14 cellular contexts compared by ENCODE assay signal in genomic region chr3:61805510-61806080, GRCh38.
DNase-seq lines count a peak whose midpoint lies in the region; ATAC-seq and TF ChIP-seq lines count a peak whose summit lies in the region.
"Had no signal": no experiment of that assay in that cellular context is flagged by ENCODE, and none has a peak within 500 bp of the region (broad histone marks: within the 10 kb centered on the region; RNA-seq: fewer than 3 reads in every experiment).

No MANE protein-coding gene starts in this region.

- no peak overlapping the region for H2AFZ ChIP-seq in smooth muscle cell (ENCODE audit: low read depth)

- no peaks in the 10 kb centered on the region for H3K27me3 Mint-ChIP-seq in HFFc6 (ENCODE audit: insufficient read depth)
- H3K27me3 Mint-ChIP-seq: activated CD8-positive, alpha-beta memory T cell treated with anti-CD3 and anti-CD28 coated beads, Interleukin-2, amount 10 ng/mL, durations not matched to agents 7 days and 5 days had no signal

- H3K4me1 Mint-ChIP-seq in HFFc6 (ENCODE audit: low read depth), result peaks cover 35% of the 10 kb centered on the region
- H3K4me1 Mint-ChIP-seq: activated CD8-positive, alpha-beta memory T cell treated with anti-CD3 and anti-CD28 coated beads, Interleukin-2, amount 10 ng/mL, durations not matched to agents 7 days and 5 days had no signal

- no peak for TF ChIP-seq POLR2A in stomach (IDR thresholded peaks at IDR 0.05)

- H3K9me3 Mint-ChIP-seq in HFFc6, result no peaks in the 10 kb centered on the region
- H3K9me3 Mint-ChIP-seq: activated naive CD4-positive, alpha-beta T cell treated with anti-CD3 and anti-CD28 coated beads for 36 hours had no signal

- no peak for TF ChIP-seq EP300 in stomach (IDR thresholded peaks at IDR 0.05)

- intact Hi-C loops in stomach (cut with DNase I; ENCODE audit: low total_unique reads), result no loop called here

- no peaks in the 10 kb centered on the region for H3K36me3 Mint-ChIP-seq in HFFc6 (ENCODE audit: low read depth)
- H3K36me3 Mint-ChIP-seq: activated CD8-positive, alpha-beta memory T cell treated with anti-CD3 and anti-CD28 coated beads, Interleukin-2, amount 10 ng/mL, durations not matched to agents 7 days and 5 days had no signal

- H3K27ac ChIP-seq in stomach (peak overlapping the region in 4 of 5 donors; percentile 22 to 63 (median 32)), smooth muscle cell (ENCODE audit: low read depth) (no peak overlapping the region)
- H3K27ac ChIP-seq: BLaER1 had no signal

- peak overlapping the region; percentile 83 for H3K9ac ChIP-seq in adipocyte (ENCODE audit: low read length)
- H3K9ac ChIP-seq in smooth muscle cell (ENCODE audit: low read depth), result no peak overlapping the region
- H3K9ac ChIP-seq: BLaER1 had no signal

- H3K4me3 Mint-ChIP-seq in HFFc6, result no peak overlapping the region
- H3K4me3 Mint-ChIP-seq: activated CD8-positive, alpha-beta memory T cell treated with anti-CD3 and anti-CD28 coated beads, Interleukin-2, amount 10 ng/mL, durations not matched to agents 7 days and 5 days; activated naive CD4-positive, alpha-beta T cell treated with anti-CD3 and anti-CD28 coated beads for 36 hours had no signal

- H3K9me3 ChIP-seq in adipocyte (ENCODE audit: control insufficient read depth, low read length), result no peaks in the 10 kb centered on the region
- H3K9me3 ChIP-seq in stomach, result no peaks in the 10 kb centered on the region
- no peaks in the 10 kb centered on the region for H3K9me3 ChIP-seq in smooth muscle cell (replicated peaks; ENCODE audit: low read depth)
- H3K9me3 ChIP-seq: BLaER1, tibial nerve had no signal

- 65 to 85% (median 82%) methylated on average over 3 of the region's 3 CpGs for WGBS in stomach, 5 donors
- WGBS in smooth muscle cell (ENCODE audit: low lambda C conversion rate), result 87% methylated on average over 3 of the region's 3 CpGs

- peaks cover 67% of the 10 kb centered on the region for H3K4me1 ChIP-seq in adipocyte (ENCODE audit: control insufficient read depth, insufficient read depth, low read length)
- H3K4me1 ChIP-seq in stomach, result peaks cover 23 to 83% (median 54%) of the 10 kb centered on the region in 4 donors
- H3K4me1 ChIP-seq in smooth muscle cell (ENCODE audit: low read depth), result peaks cover 23% of the 10 kb centered on the region

- H3K27me3 ChIP-seq in adipocyte (replicated peaks; ENCODE audit: control insufficient read depth, insufficient read depth, low read length) (no peaks in the 10 kb centered on the region), stomach (no peaks in the 10 kb centered on the region), smooth muscle cell (ENCODE audit: low read depth) (no peaks in the 10 kb centered on the region)
- H3K27me3 ChIP-seq: BLaER1, tibial nerve had no signal

- peaks cover 13% of the 10 kb centered on the region for H3K79me2 ChIP-seq in smooth muscle cell (ENCODE audit: low read depth)

- H3K4me3 ChIP-seq in adipocyte (ENCODE audit: low read length) (peak overlapping the region; percentile 46), stomach (no peak overlapping the region), smooth muscle cell (no peak overlapping the region)
- H3K4me3 ChIP-seq: BLaER1, tibial nerve had no signal

- H4K20me1 ChIP-seq in smooth muscle cell (ENCODE audit: low read depth), result peaks cover 100% of the 10 kb centered on the region
- H4K20me1 ChIP-seq: BLaER1 had no signal

- H3K36me3 ChIP-seq in adipocyte (ENCODE audit: control insufficient read depth, insufficient read depth, low read length, severe bottlenecking) (peaks cover 15% of the 10 kb centered on the region), stomach (no peaks in the 10 kb centered on the region), smooth muscle cell (ENCODE audit: low read depth) (no peaks in the 10 kb centered on the region)
- H3K36me3 ChIP-seq: BLaER1, tibial nerve had no signal

- H3F3A ChIP-seq in smooth muscle cell (ENCODE audit: low read depth), result no peaks in the 10 kb centered on the region

- no peak for ATAC-seq in HG03108 (IDR thresholded peaks at IDR 0.05; ENCODE audit: unreplicated experiment)
- ATAC-seq: activated CD8-positive, alpha-beta memory T cell treated with anti-CD3 and anti-CD28 coated beads, Interleukin-2, amount 10 ng/mL, durations not matched to agents 7 days and 5 days; PC-3 had no signal

- peak; percentile 6 for DNase-seq in HFFc6
- DNase-seq in adipocyte (ENCODE audit: low read depth), result peak; percentile 54
- DNase-seq in iris pigment epithelial cell (ENCODE audit: low read depth), result peak; percentile 42
- no peak for DNase-seq in stomach
- DNase-seq in smooth muscle cell (lab: John Stamatoyannopoulos, UW; ENCODE audit: unreplicated experiment), result no peak
- no peak for DNase-seq in NCI-H446 (lab: John Stamatoyannopoulos, UW)
- DNase-seq: activated CD8-positive, alpha-beta memory T cell treated with anti-CD3 and anti-CD28 coated beads, Interleukin-2, amount 10 ng/mL, durations not matched to agents 7 days and 5 days; activated naive CD4-positive, alpha-beta T cell treated with anti-CD3 and anti-CD28 coated beads for 36 hours; NCI-H345; PC-3; SW 1271 had no signal

- no peak for TF ChIP-seq CTCF in HFFc6 (IDR thresholded peaks at IDR 0.05)
- no peak for TF ChIP-seq CTCF in stomach (IDR thresholded peaks at IDR 0.05)
- no peak for TF ChIP-seq CTCF in smooth muscle cell (IDR thresholded peaks at IDR 0.05; ENCODE audit: borderline replicate concordance, insufficient read depth, poor library complexity, severe bottlenecking)

- H3K27ac Mint-ChIP-seq in HFFc6, result no peak overlapping the region; the same call in 1 of the 2 replicates
- H3K27ac Mint-ChIP-seq: activated CD8-positive, alpha-beta memory T cell treated with anti-CD3 and anti-CD28 coated beads, Interleukin-2, amount 10 ng/mL, durations not matched to agents 7 days and 5 days; activated naive CD4-positive, alpha-beta T cell treated with anti-CD3 and anti-CD28 coated beads for 36 hours had no signal

- H3K4me2 ChIP-seq in smooth muscle cell, result no peak overlapping the region
- H3K4me2 ChIP-seq: BLaER1 had no signal

Comparison
In these comparisons a context has a peak if more than half of its experiments do, and no peak if none do; other contexts are left out.
1. DNase-seq: peak in HFFc6 (single experiment), adipocyte (single experiment) and iris pigment epithelial cell (single experiment); none in stomach (single experiment), smooth muscle cell (single experiment) and NCI-H446 (0 of 2).